ENCODE assay signal across 1 cellular context in the genomic region with DNA sequence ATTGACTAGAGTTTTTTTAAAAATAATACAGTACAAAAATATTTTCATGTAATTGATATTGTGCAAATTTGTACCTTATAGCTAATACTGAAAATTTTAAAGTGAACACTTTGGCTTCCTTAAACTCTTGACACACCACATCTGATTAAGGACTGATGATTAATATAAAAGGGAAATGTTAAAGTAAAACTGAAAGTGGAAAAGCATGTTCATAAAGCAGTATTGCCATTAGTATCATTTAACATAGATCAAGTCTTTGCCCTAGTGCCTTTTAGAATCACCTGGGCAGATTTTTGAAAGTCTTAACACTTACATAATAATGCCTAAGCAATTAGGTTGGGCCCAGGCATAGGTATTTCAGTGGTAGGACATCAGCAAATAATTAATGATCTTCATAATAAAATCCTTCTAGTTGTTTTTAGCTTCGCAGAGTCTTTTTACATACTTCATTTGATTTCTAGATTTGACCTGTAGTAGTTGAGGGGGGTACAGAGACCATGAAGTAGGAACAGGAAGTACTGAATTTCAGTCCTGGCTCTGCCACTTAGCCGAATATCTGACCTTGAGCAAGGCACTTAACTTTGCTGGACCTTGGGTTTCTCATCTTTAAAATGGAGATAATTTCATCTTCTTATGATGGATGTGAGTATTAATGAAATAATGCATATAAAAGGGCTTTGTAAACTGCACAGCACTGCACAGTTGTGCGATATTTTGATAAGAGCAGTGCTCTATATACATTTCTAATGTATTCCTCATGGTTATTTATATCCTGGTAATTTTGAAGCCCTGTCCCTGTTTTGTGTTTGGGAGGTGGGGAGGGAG.
TF ChIP-seq lines count a peak whose summit lies in the region.

No MANE protein-coding gene starts in this region.

TF ChIP-seq in HCT116, 20 proteins besides CTCF, POLR2A, EP300 and RAD21 (continued from another document):
- TF ChIP-seq REST (IDR thresholded peaks at IDR 0.05; ENCODE audit: low read depth) (no peak), FOSL1 (IDR thresholded peaks at IDR 0.05; ENCODE audit: low read depth) (no peak), SRF (IDR thresholded peaks at IDR 0.05; ENCODE audit: low read depth) (no peak), ZNF274 (IDR thresholded peaks at IDR 0.05; ENCODE audit: low read depth, low read length) (no peak), SP1 (IDR thresholded peaks at IDR 0.05; ENCODE audit: low read depth) (no peak), POLR2AphosphoS5 (IDR thresholded peaks at IDR 0.05; ENCODE audit: low read depth, low read length) (no peak), ZFX (IDR thresholded peaks at IDR 0.05) (no peak), SIN3A (IDR thresholded peaks at IDR 0.05; ENCODE audit: low read depth) (no peak), YY1 (IDR thresholded peaks at IDR 0.05; ENCODE audit: extremely low read depth, insufficient replicate concordance, low read depth, low read length) (no peak), ELF1 (IDR thresholded peaks at IDR 0.05; ENCODE audit: borderline replicate concordance, low read depth) (no peak), EGR1 (IDR thresholded peaks at IDR 0.05; ENCODE audit: low read depth) (no peak)
- TF ChIP-seq, protein P1, sequence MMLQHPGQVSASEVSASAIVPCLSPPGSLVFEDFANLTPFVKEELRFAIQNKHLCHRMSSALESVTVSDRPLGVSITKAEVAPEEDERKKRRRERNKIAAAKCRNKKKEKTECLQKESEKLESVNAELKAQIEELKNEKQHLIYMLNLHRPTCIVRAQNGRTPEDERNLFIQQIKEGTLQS (IDR thresholded peaks at IDR 0.05): no peak
TF ChIP-seq in HCT116: peak in this region for 0.
